ENCODE assay signal across 6 cellular contexts in the genomic region with DNA sequence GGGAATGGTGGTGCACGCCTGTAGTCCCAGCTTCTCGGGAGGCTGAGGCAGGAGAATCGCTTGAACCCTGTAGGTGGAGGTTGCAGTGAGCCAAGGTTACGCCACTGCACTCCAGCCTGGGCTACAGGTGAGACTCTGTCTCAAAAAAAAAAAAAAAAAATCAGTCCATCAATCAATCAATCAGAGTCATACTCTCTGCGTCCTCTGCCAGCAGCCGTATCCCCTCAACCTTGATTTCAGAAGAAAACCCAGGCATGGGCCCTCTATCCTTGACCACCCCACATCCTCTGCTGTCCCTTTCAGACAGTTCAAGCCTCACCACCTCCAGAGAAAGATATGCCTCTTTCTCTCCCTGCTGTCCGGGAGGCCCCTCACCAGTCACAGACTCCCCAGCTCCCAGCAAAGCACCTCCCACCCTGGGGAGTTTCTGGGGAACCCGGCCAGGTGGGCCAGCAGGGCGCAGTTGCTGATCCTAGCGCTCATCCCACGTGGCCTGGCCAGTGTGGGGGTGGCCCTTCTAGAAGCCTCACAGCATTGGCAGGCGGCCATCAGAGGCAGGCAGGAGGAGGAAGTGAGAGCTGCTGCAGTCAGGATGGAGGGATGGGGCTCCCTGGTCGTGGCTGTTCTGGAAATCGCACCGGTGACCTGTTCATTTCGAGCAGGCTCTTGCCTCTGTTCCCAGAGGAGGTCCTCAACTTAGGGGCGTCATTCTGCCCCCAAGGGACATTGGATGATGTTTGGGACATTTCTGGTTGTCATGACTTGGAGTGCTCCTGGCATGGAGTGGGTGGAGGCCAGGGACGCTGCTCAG. TPM values are rescaled to one million over a fixed set of nuclear protein-coding genes. Genes with fewer than 3 reads are reported as not detected.
A peak's percentile ranks its signal among the peaks of the same experiment; 100 is the strongest.
DNase-seq lines count a peak whose midpoint lies in the region; TF ChIP-seq lines count a peak whose summit lies in the region.

No MANE protein-coding gene starts in this region.

- peak overlapping the region in 46 of 59 donors; percentile 8 to 84 (median 58) for H3K27ac ChIP-seq in dorsolateral prefrontal cortex

- no peaks in the 10 kb centered on the region for H3K27me3 ChIP-seq in dorsolateral prefrontal cortex

- peak overlapping the region in 20 of 59 donors; percentile 0 to 24 (median 13) for H3K4me3 ChIP-seq in dorsolateral prefrontal cortex

- DNase-seq in EL (peak; percentile 70), NCI-H2029 treated with DMSO at 0.1 percent for 48 hours (lab: John Stamatoyannopoulos, UW) (peak; percentile 57), dorsolateral prefrontal cortex (peak; percentile 55 to 88 (median 78)), pulmonary artery endothelial cell (ENCODE audit: low read depth, low spot score) (peak; percentile 47), NCI-H187 (lab: John Stamatoyannopoulos, UW) (no peak)
- no peak for DNase-seq in activated CD4-positive, CD25-positive, alpha-beta regulatory T cell (lab: John Stamatoyannopoulos, UW)

- no peak for TF ChIP-seq CTCF in dorsolateral prefrontal cortex (IDR thresholded peaks at IDR 0.05 in 54 of 56, conservative IDR thresholded peaks at IDR 0.05 in 2 of 56; ENCODE audit: low read depth in 1 of 56, partially characterized antibody in 56 of 56)

- intact Hi-C loops in dorsolateral prefrontal cortex (cut with DNase I) = no loop called here

RNA-seq across cellular contexts. Expression of gene JSRP1, which starts 10.2 kb away (rescaled TPM):
- total RNA-seq in dorsolateral prefrontal cortex (1 to 10 TPM in 34 of 120 experiments, under 1 TPM in 34, not detected in 52; 0.43 to 2.3 (median 1.0) TPM), pulmonary artery endothelial cell (0.07 and 0.39 TPM in 2 replicates)

RNA-seq across cellular contexts. Expression of gene PEAK3, which starts 15.6 kb away (rescaled TPM):
- total RNA-seq in dorsolateral prefrontal cortex (1 to 10 TPM in 12 of 120 experiments, under 1 TPM in 101, not detected in 7; 0.16 to 1.5 (median 0.55) TPM), pulmonary artery endothelial cell (not detected in 2 replicates)

RNA-seq across cellular contexts. Expression of gene AMH, which starts 17.3 kb away (rescaled TPM):
- total RNA-seq in dorsolateral prefrontal cortex (10 to 100 TPM in 40 of 120 experiments, 1 to 10 TPM in 79, not detected in 1; 2.5 to 24.6 (median 7.6) TPM), pulmonary artery endothelial cell (0.86 and 1.1 TPM in 2 replicates)

RNA-seq across cellular contexts. Expression of gene SF3A2, which starts 29.8 kb away (rescaled TPM):
- total RNA-seq in dorsolateral prefrontal cortex = 10 to 100 TPM; 27.0 to 68.4 (median 48.2) TPM
- total RNA-seq in pulmonary artery endothelial cell = 45.0 and 50.4 TPM in 2 replicates

RNA-seq across cellular contexts. Expression of gene PLEKHJ1, which starts 30.3 kb away (rescaled TPM):
- total RNA-seq in dorsolateral prefrontal cortex (10 to 100 TPM; 32.8 to 66.7 (median 46.1) TPM), pulmonary artery endothelial cell (55.3 and 63.0 TPM in 2 replicates)

Comparison
In these comparisons a context has a peak if more than half of its experiments do, and no peak if none do; other contexts are left out.
1. DNase-seq: peak in EL (single experiment), NCI-H2029 treated with DMSO at 0.1 percent for 48 hours (single experiment), dorsolateral prefrontal cortex (10 of 10) and pulmonary artery endothelial cell (single experiment); none in NCI-H187 (0 of 2) and activated CD4-positive, CD25-positive, alpha-beta regulatory T cell (0 of 4).